8 cellular contexts compared by ENCODE assay signal in the genomic region with DNA sequence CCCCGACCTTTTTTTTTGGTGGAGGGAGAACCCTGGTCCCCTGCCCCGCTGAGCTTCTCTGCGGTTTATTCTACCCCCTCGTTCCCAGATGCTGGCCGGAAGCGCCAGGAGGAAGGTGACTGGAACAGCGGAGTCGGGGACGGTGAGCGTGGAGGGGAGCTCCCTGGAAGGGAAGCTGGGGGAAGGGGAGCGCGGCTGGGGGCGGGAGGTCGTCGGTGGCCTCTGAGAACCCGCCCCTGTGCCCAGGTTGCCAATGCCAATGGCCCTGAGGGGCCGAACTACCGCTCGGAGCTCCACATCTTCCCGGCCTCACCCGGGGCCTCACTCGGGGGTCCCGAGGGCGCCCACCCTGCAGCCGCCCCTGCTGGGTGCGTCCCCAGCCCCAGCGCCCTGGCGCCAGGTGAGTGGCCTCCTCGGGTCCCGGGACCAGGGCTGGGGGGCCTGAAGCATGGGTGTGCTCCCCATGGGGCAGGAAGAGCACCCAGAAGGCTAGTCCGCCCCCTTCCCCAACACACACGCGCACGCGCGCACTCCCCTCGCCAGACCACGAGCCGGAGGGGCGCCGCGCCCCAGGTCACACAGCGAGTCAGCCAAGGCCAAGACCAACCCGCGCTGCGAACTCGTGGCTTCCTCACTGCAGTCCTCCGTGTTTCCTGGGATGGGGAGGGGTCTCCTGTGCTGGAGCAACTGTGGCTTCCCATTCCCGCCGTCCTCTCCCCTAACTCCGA.
DNase-seq lines count a peak whose midpoint lies in the region; ATAC-seq lines count a peak whose summit lies in the region.

No MANE protein-coding gene starts in this region.

- ATAC-seq in stimulated activated memory B cell treated with anti-CD40 and anti-IgM and Interleukin-4, amounts not matched to agents 10 μg/mL and 1 μg/mL and 100 μg/mL, for 72 hours, result peak; percentile 64
- no peak for ATAC-seq in GM18502 (IDR thresholded peaks at IDR 0.05; ENCODE audit: poor library complexity, unreplicated experiment)

- H3K4me1 Mint-ChIP-seq in activated naive CD4-positive, alpha-beta T cell treated with anti-CD3 and anti-CD28 coated beads, Interleukin-2, amount 10 ng/mL, durations not matched to agents 7 days and 5 days, result peaks cover 17% of the 10 kb centered on the region
- peaks cover 6% of the 10 kb centered on the region for H3K4me1 Mint-ChIP-seq in stimulated activated memory B cell treated with anti-CD40 and anti-IgM and Interleukin-4, amounts not matched to agents 10 μg/mL and 1 μg/mL and 100 μg/mL, for 72 hours

- H3K27ac Mint-ChIP-seq in activated naive CD4-positive, alpha-beta T cell treated with anti-CD3 and anti-CD28 coated beads, Interleukin-2, amount 10 ng/mL, durations not matched to agents 7 days and 5 days, result no peak overlapping the region
- no peak overlapping the region for H3K27ac Mint-ChIP-seq in stimulated activated memory B cell treated with anti-CD40 and anti-IgM and Interleukin-4, amounts not matched to agents 10 μg/mL and 1 μg/mL and 100 μg/mL, for 72 hours

- peaks cover 34% of the 10 kb centered on the region for H3K27me3 Mint-ChIP-seq in activated naive CD4-positive, alpha-beta T cell treated with anti-CD3 and anti-CD28 coated beads, Interleukin-2, amount 10 ng/mL, durations not matched to agents 7 days and 5 days
- peaks cover 27% of the 10 kb centered on the region for H3K27me3 Mint-ChIP-seq in stimulated activated memory B cell treated with anti-CD40 and anti-IgM and Interleukin-4, amounts not matched to agents 10 μg/mL and 1 μg/mL and 100 μg/mL, for 72 hours

- peak overlapping the region; percentile 72 for H3K4me3 Mint-ChIP-seq in activated naive CD4-positive, alpha-beta T cell treated with anti-CD3 and anti-CD28 coated beads, Interleukin-2, amount 10 ng/mL, durations not matched to agents 7 days and 5 days
- H3K4me3 Mint-ChIP-seq in stimulated activated memory B cell treated with anti-CD40 and anti-IgM and Interleukin-4, amounts not matched to agents 10 μg/mL and 1 μg/mL and 100 μg/mL, for 72 hours, result peak overlapping the region; percentile 69

- DNase-seq in NCI-H524 (lab: John Stamatoyannopoulos, UW) (peak; percentile 9 to 24), NCI-H524 treated with DMSO at 0.1 percent for 48 hours (lab: John Stamatoyannopoulos, UW) (no peak), iPS-NIHi7 (ENCODE audit: extremely low spot score) (peak; percentile 70), COLO829 (ENCODE audit: low spot score) (no peak), EL (no peak)
- DNase-seq in activated naive CD4-positive, alpha-beta T cell treated with anti-CD3 and anti-CD28 coated beads, Interleukin-2, amount 10 ng/mL, durations not matched to agents 7 days and 5 days, result peak; percentile 37

- H3K9me3 Mint-ChIP-seq in activated naive CD4-positive, alpha-beta T cell treated with anti-CD3 and anti-CD28 coated beads, Interleukin-2, amount 10 ng/mL, durations not matched to agents 7 days and 5 days, result no peaks in the 10 kb centered on the region
- H3K9me3 Mint-ChIP-seq in stimulated activated memory B cell treated with anti-CD40 and anti-IgM and Interleukin-4, amounts not matched to agents 10 μg/mL and 1 μg/mL and 100 μg/mL, for 72 hours, result no peaks in the 10 kb centered on the region

- no peaks in the 10 kb centered on the region for H3K36me3 Mint-ChIP-seq in activated naive CD4-positive, alpha-beta T cell treated with anti-CD3 and anti-CD28 coated beads, Interleukin-2, amount 10 ng/mL, durations not matched to agents 7 days and 5 days
- no peaks in the 10 kb centered on the region for H3K36me3 Mint-ChIP-seq in stimulated activated memory B cell treated with anti-CD40 and anti-IgM and Interleukin-4, amounts not matched to agents 10 μg/mL and 1 μg/mL and 100 μg/mL, for 72 hours

- CTCF ChIA-PET in activated naive CD4-positive, alpha-beta T cell treated with anti-CD3 and anti-CD28 coated beads, Interleukin-2, amount 10 ng/mL, durations not matched to agents 7 days and 5 days (lab: Charles Lee), result interaction anchor here (1.5 kb wide), 1 partner anchor 29 kb away, joined by 6 read pairs; a partner anchor contains a TSS

Comparison
In these comparisons a context has a peak if more than half of its experiments do, and no peak if none do; other contexts are left out.
1. DNase-seq: peak in NCI-H524 (2 of 2), activated naive CD4-positive, alpha-beta T cell treated with anti-CD3 and anti-CD28 coated beads, Interleukin-2, amount 10 ng/mL, durations not matched to agents 7 days and 5 days (single experiment) and iPS-NIHi7 (single experiment); none in NCI-H524 treated with DMSO at 0.1 percent for 48 hours (single experiment), COLO829 (single experiment) and EL (single experiment).